In the genomic region with DNA sequence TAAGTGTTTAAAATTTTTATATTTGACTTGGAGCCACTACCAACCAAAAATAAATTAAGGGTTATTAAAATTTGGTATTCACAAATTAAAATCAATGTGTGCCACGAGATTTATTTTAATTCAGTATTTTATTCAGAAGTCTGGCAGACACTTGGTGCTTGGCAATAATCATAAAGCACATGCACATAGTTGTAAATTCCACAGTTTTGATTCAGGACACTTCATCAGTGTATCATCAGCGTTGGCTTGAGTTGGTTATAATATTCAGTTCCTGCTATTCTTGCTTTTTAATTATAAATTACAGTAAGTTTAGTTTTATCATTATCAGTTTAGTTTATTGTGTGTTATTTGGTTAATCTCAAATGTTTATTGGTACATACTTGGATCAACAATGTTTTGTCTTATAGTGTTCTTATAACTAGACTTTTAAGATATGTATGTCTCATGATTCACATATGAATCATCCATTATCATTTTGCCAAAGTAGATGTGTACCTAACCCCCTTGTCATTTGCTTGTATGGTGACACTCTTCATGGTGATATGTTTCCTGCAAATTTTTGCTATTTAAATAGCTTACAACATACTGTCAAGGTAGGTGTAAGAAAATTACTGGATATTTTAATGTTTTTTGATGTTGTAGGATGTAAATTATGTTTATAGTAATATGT, we compare ENCODE assay signal across 27 cellular contexts.
A peak's percentile ranks its signal among the peaks of the same experiment; 100 is the strongest.
DNase-seq lines count a peak whose midpoint lies in the region; ATAC-seq, FAIRE-seq and TF ChIP-seq lines count a peak whose summit lies in the region.
"Had no signal": no experiment of that assay in that cellular context is flagged by ENCODE, and none has a peak within 500 bp of the region (broad histone marks: within the 10 kb centered on the region; RNA-seq: fewer than 3 reads in every experiment).

No MANE protein-coding gene starts in this region.

- no peak overlapping the region for H2BK5ac ChIP-seq in mesenchymal stem cell (ENCODE audit: low read depth, low read length, poor library complexity, severe bottlenecking)

- H3K36me3 ChIP-seq in bronchial epithelial cell (ENCODE audit: control insufficient read depth, insufficient read depth, low read length) (no peaks in the 10 kb centered on the region), mesenchymal stem cell (ENCODE audit: control insufficient read depth in 1 of 2, insufficient read depth in 2 of 2, low read depth in 1 of 2, low read length in 2 of 2) (peaks cover 0 to 7% of the 10 kb centered on the region in 2 experiments)
- H3K36me3 ChIP-seq: ovary had no signal

- H3K4me1 Mint-ChIP-seq in T-helper 2 cell treated with Interferon-gamma antibody and Interleukin-4, amounts not matched to agents 5 μg/mL and 100 μg/mL, for 36 hours (ENCODE audit: low read depth), result peaks cover 2% of the 10 kb centered on the region

- no peak overlapping the region for H3K14ac ChIP-seq in mesenchymal stem cell (ENCODE audit: low read length in 2 of 2)

- H3K4me3 ChIP-seq in bronchial epithelial cell (ENCODE audit: low read depth, low read length), result no peak overlapping the region
- H3K4me3 ChIP-seq in mesenchymal stem cell (ENCODE audit: insufficient read depth in 1 of 2, low read depth in 1 of 2, low read length in 2 of 2), result no peak overlapping the region
- H3K4me3 ChIP-seq: ovary had no signal

- no CpG with 5 or more reads among the region's 2 CpGs for WGBS in mesenchymal stem cell

- peaks cover 8% of the 10 kb centered on the region for H3K79me1 ChIP-seq in mesenchymal stem cell (replicated peaks; ENCODE audit: low read length, poor library complexity, severe bottlenecking)

- H2AK5ac ChIP-seq in mesenchymal stem cell (ENCODE audit: low read length, severe bottlenecking), result no peak overlapping the region

- no peak for FAIRE-seq in bronchial epithelial cell (lab: Jason Lieb, UNC)
- FAIRE-seq: H1 had no signal

- no peaks in the 10 kb centered on the region for H3K27me3 Mint-ChIP-seq in T-helper 2 cell treated with Interferon-gamma antibody and Interleukin-4, amounts not matched to agents 5 μg/mL and 100 μg/mL, for 36 hours (ENCODE audit: low read depth)
- H3K27me3 Mint-ChIP-seq: activated T-cell treated with anti-CD3 and anti-CD28 coated beads, Interleukin-2, amount 50 U/mL, for 24 hours; CD4-positive, CD25-positive, alpha-beta regulatory T cell; stimulated activated naive B cell treated with anti-CD40 and anti-IgM and Interleukin-4, amounts not matched to agents 10 μg/mL and 1 μg/mL and 100 μg/mL, for 72 hours; type B pancreatic cell had no signal

- TF ChIP-seq CTCF in bronchial epithelial cell (IDR thresholded peaks at IDR 0.05; ENCODE audit: insufficient read depth, low read length, severe bottlenecking), result no peak
- no peak for TF ChIP-seq CTCF in omental fat pad (IDR thresholded peaks at IDR 0.05)

- peaks cover 8% of the 10 kb centered on the region for H3K9me3 Mint-ChIP-seq in T-helper 2 cell treated with Interferon-gamma antibody and Interleukin-4, amounts not matched to agents 5 μg/mL and 100 μg/mL, for 36 hours
- H3K9me3 Mint-ChIP-seq: activated T-cell treated with anti-CD3 and anti-CD28 coated beads, Interleukin-2, amount 50 U/mL, for 24 hours had no signal

- no peak overlapping the region for H3K4me2 ChIP-seq in mesenchymal stem cell (ENCODE audit: low read length, poor library complexity, severe bottlenecking)

- H3K27ac Mint-ChIP-seq in T-helper 2 cell treated with Interferon-gamma antibody and Interleukin-4, amounts not matched to agents 5 μg/mL and 100 μg/mL, for 36 hours, result no peak overlapping the region
- H3K27ac Mint-ChIP-seq: nephron; stimulated activated naive B cell treated with anti-CD40 and anti-IgM and Interleukin-4, amounts not matched to agents 10 μg/mL and 1 μg/mL and 100 μg/mL, for 72 hours; type B pancreatic cell had no signal

- H3K36me3 Mint-ChIP-seq in T-helper 2 cell treated with Interferon-gamma antibody and Interleukin-4, amounts not matched to agents 5 μg/mL and 100 μg/mL, for 36 hours (ENCODE audit: low read depth), result peaks cover 17% of the 10 kb centered on the region

- H2BK15ac ChIP-seq in mesenchymal stem cell (ENCODE audit: low read depth, poor library complexity, severe bottlenecking), result no peak overlapping the region

- peak overlapping the region; percentile 48 for H3K9ac ChIP-seq in mesenchymal stem cell (ENCODE audit: low read length)

- no peak overlapping the region for H2BK120ac ChIP-seq in mesenchymal stem cell (ENCODE audit: low read depth, low read length)

- no peak overlapping the region for H4K91ac ChIP-seq in mesenchymal stem cell (ENCODE audit: low read length)

- H3K27me3 ChIP-seq in bronchial epithelial cell (ENCODE audit: control insufficient read depth, insufficient read depth, low read length) (no peaks in the 10 kb centered on the region), mesenchymal stem cell (ENCODE audit: control insufficient read depth in 1 of 2, insufficient read depth in 1 of 2, low read length in 2 of 2) (no peaks in the 10 kb centered on the region)
- H3K27me3 ChIP-seq: ovary had no signal

- no peak overlapping the region for H3K23ac ChIP-seq in mesenchymal stem cell (ENCODE audit: low read length in 2 of 2)

- no peak overlapping the region for H3K4me3 Mint-ChIP-seq in T-helper 2 cell treated with Interferon-gamma antibody and Interleukin-4, amounts not matched to agents 5 μg/mL and 100 μg/mL, for 36 hours
- H3K4me3 Mint-ChIP-seq: activated T-cell treated with anti-CD3 and anti-CD28 coated beads, Interleukin-2, amount 50 U/mL, for 24 hours; CD4-positive, CD25-positive, alpha-beta regulatory T cell; nephron; stimulated activated naive B cell treated with anti-CD40 and anti-IgM and Interleukin-4, amounts not matched to agents 10 μg/mL and 1 μg/mL and 100 μg/mL, for 72 hours; type B pancreatic cell had no signal

- no peak overlapping the region for H4K8ac ChIP-seq in mesenchymal stem cell (ENCODE audit: low read length)

- no peak overlapping the region for H3K18ac ChIP-seq in mesenchymal stem cell (ENCODE audit: low read depth in 1 of 2, low read length in 2 of 2)

- no peak overlapping the region for H2BK12ac ChIP-seq in mesenchymal stem cell (ENCODE audit: low read length in 2 of 2)

- H3K4ac ChIP-seq in mesenchymal stem cell (ENCODE audit: low read depth in 1 of 2, low read length in 2 of 2), result no peak overlapping the region

- H3K9me3 ChIP-seq in mesenchymal stem cell (ENCODE audit: control insufficient read depth, low read length), result no peaks in the 10 kb centered on the region
- H3K9me3 ChIP-seq: ovary had no signal

- no peak overlapping the region for H3K27ac ChIP-seq in mesenchymal stem cell (ENCODE audit: low read length, poor library complexity, severe bottlenecking)
- H3K27ac ChIP-seq: ovary had no signal

- no peak overlapping the region for H2AFZ ChIP-seq in mesenchymal stem cell (ENCODE audit: low read depth, low read length)

- H3K4me1 ChIP-seq in mesenchymal stem cell (ENCODE audit: control insufficient read depth, insufficient read depth, low read depth, low read length), result peaks cover 4% of the 10 kb centered on the region

- ATAC-seq in omental fat pad (ENCODE audit: low FRiP score), result no peak
- no peak for ATAC-seq in HG03521 (IDR thresholded peaks at IDR 0.05; ENCODE audit: unreplicated experiment)
- ATAC-seq: stimulated activated naive B cell treated with anti-CD40 and anti-IgM and Interleukin-4, amounts not matched to agents 10 μg/mL and 1 μg/mL and 100 μg/mL, for 72 hours had no signal

- peak; percentile 63 for DNase-seq in ELR (ENCODE audit: low read depth)
- DNase-seq in HT1080 (ENCODE audit: low read depth), result peak; percentile 9
- DNase-seq in bronchial epithelial cell (ENCODE audit: low read depth), result peak; percentile 59
- DNase-seq in mesenchymal stem cell, result no peak
- no peak for DNase-seq in T-helper 2 cell treated with Interferon-gamma antibody and Interleukin-4, amounts not matched to agents 5 μg/mL and 100 μg/mL, for 36 hours (ENCODE audit: low spot score)
- DNase-seq in NCI-H748 treated with DMSO at 0.1 percent for 48 hours (lab: John Stamatoyannopoulos, UW), result no peak
- DNase-seq in omental fat pad (ENCODE audit: low spot score), result no peak
- DNase-seq: activated CD4-positive, CD25-positive, alpha-beta regulatory T cell; activated naive CD4-positive, alpha-beta T cell treated with Interleukin-2 at 50 U/mL for 16 hours; activated T-cell treated with anti-CD3 and anti-CD28 coated beads, Interleukin-2, amount 50 U/mL, for 24 hours; Calu3; CD4-positive, CD25-positive, alpha-beta regulatory T cell; cerebellar nuclear complex; DMS79; hippocampal formation; Kasumi-1; MV-4-11; NCI-H1436; NCI-H345; NCI-H69; ovary; SIG-M5; stimulated activated naive B cell treated with anti-CD40 and anti-IgM and Interleukin-4, amounts not matched to agents 10 μg/mL and 1 μg/mL and 100 μg/mL, for 72 hours had no signal

Comparison
In these comparisons a context has a peak if more than half of its experiments do, and no peak if none do; other contexts are left out.
1. DNase-seq: peak in ELR (single experiment), HT1080 (single experiment) and bronchial epithelial cell (single experiment); none in mesenchymal stem cell (single experiment), T-helper 2 cell treated with Interferon-gamma antibody and Interleukin-4, amounts not matched to agents 5 μg/mL and 100 μg/mL, for 36 hours (single experiment), NCI-H748 treated with DMSO at 0.1 percent for 48 hours (single experiment) and omental fat pad (single experiment).